In genomic region chr5:177363565-177363964, GRCh38 we compare ENCODE assay signal across 9 cellular contexts. TPM values are rescaled to one million over a fixed set of nuclear protein-coding genes. Genes with fewer than 3 reads are reported as not detected.
DNase-seq lines count a peak whose midpoint lies in the region; ATAC-seq and TF ChIP-seq lines count a peak whose summit lies in the region.
"Had no signal": no experiment of that assay in that cellular context is flagged by ENCODE, and none has a peak within 500 bp of the region (broad histone marks: within the 10 kb centered on the region; RNA-seq: fewer than 3 reads in every experiment).

No MANE protein-coding gene starts in this region.

- H3K4me1 ChIP-seq in Karpas-422 (ENCODE audit: low read length) (peaks cover 44% of the 10 kb centered on the region), neutrophil (ENCODE audit: control insufficient read depth in 1 of 2, insufficient read depth in 1 of 2, low read depth in 1 of 2, low read length in 1 of 2) (peaks cover 62 to 67% of the 10 kb centered on the region in 2 experiments), SJCRH30 (peaks cover 6% of the 10 kb centered on the region; the same call in 1 of the 2 replicates)
- peaks cover 61% of the 10 kb centered on the region for H3K4me1 ChIP-seq in effector memory CD4-positive, alpha-beta T cell (ENCODE audit: control insufficient read depth, insufficient read depth, low read length, poor library complexity, severe bottlenecking)

- peaks cover under 1% of the 10 kb centered on the region; the same call in 1 of the 2 replicates for H3K36me3 ChIP-seq in Karpas-422 (ENCODE audit: insufficient read depth, low read length)
- peaks cover 34% of the 10 kb centered on the region for H3K36me3 ChIP-seq in effector memory CD4-positive, alpha-beta T cell (ENCODE audit: control insufficient read depth, insufficient read depth, low read length)
- peaks cover 50% of the 10 kb centered on the region for H3K36me3 ChIP-seq in neutrophil
- no peaks in the 10 kb centered on the region for H3K36me3 ChIP-seq in SJCRH30

- no peaks in the 10 kb centered on the region for H4K20me1 ChIP-seq in Karpas-422 (ENCODE audit: insufficient read depth, low read depth, low read length)

- TF ChIP-seq CTCF in CD14-positive monocyte (IDR thresholded peaks at IDR 0.05) (no peak), neutrophil (IDR thresholded peaks at IDR 0.05) (no peak)

- peaks cover 72% of the 10 kb centered on the region for H3K4me1 Mint-ChIP-seq in CD14-positive monocyte

- peaks cover 38 to 60% of the 10 kb centered on the region in 2 donors for H3K36me3 Mint-ChIP-seq in CD14-positive monocyte

- no peaks in the 10 kb centered on the region for H3K27me3 ChIP-seq in Karpas-422 (ENCODE audit: low read length)
- no peaks in the 10 kb centered on the region for H3K27me3 ChIP-seq in effector memory CD4-positive, alpha-beta T cell (replicated peaks; ENCODE audit: control insufficient read depth, insufficient read depth, low read length, poor library complexity, severe bottlenecking)
- H3K27me3 ChIP-seq in neutrophil = no peaks in the 10 kb centered on the region
- peaks cover 12% of the 10 kb centered on the region for H3K27me3 ChIP-seq in SJCRH30

- intact Hi-C loops in CD14-positive monocyte (cut with micrococcal nuclease) = no loop called here

- H2AFZ ChIP-seq in Karpas-422 (ENCODE audit: low read length) = no peak overlapping the region

- DNase-seq in CD14-positive monocyte (ENCODE audit: low spot score) (no peak), Karpas-422 (no peak), NCI-H2029 treated with DMSO at 0.1 percent for 48 hours (lab: John Stamatoyannopoulos, UW) (no peak), SJCRH30 (no peak)
- DNase-seq in effector memory CD4-positive, alpha-beta T cell = no peak

- H3K9me2 ChIP-seq in Karpas-422 (replicated peaks; ENCODE audit: insufficient read depth, low read length) = no peaks in the 10 kb centered on the region

- ATAC-seq in GM21786 (IDR thresholded peaks at IDR 0.05; ENCODE audit: unreplicated experiment) (no peak), GM18868 (IDR thresholded peaks at IDR 0.05; ENCODE audit: unreplicated experiment) (no peak)

- H3K9me3 Mint-ChIP-seq in CD14-positive monocyte = peaks cover 0 to 2% (median 0%) of the 10 kb centered on the region in 7 donors
- H3K9me3 Mint-ChIP-seq: immature natural killer cell had no signal

- H3K79me2 ChIP-seq in Karpas-422 (ENCODE audit: low read length) = peaks cover 16% of the 10 kb centered on the region

- no peak overlapping the region for H3K27ac Mint-ChIP-seq in CD14-positive monocyte

- peak overlapping the region; percentile 54; the same call in 1 of the 2 replicates for H3K4me3 ChIP-seq in Karpas-422 (ENCODE audit: low read length)
- H3K4me3 ChIP-seq in effector memory CD4-positive, alpha-beta T cell (ENCODE audit: insufficient read depth, low read depth, low read length, poor library complexity, severe bottlenecking) = peak overlapping the region; percentile 47
- peak overlapping the region; percentile 62 to 82 for H3K4me3 ChIP-seq in neutrophil (ENCODE audit: low read depth in 1 of 2, low read length in 1 of 2)
- H3K4me3 ChIP-seq in SJCRH30 = no peak overlapping the region

- no peak overlapping the region for H3K9ac ChIP-seq in Karpas-422 (ENCODE audit: low read length)

- H3K27ac ChIP-seq in Karpas-422 (ENCODE audit: low read length) (no peak overlapping the region), neutrophil (peak overlapping the region; percentile 93), SJCRH30 (no peak overlapping the region)
- peak overlapping the region; percentile 88 for H3K27ac ChIP-seq in effector memory CD4-positive, alpha-beta T cell (ENCODE audit: insufficient read depth, low read length, poor library complexity, severe bottlenecking)

- H3K27me3 Mint-ChIP-seq in CD14-positive monocyte (ENCODE audit: low read depth in 3 of 3) = peaks cover 0 to 3% (median 2%) of the 10 kb centered on the region in 3 donors

- H3K9me3 ChIP-seq in Karpas-422 (ENCODE audit: low read length) (no peaks in the 10 kb centered on the region), neutrophil (no peaks in the 10 kb centered on the region), SJCRH30 (replicated peaks) (no peaks in the 10 kb centered on the region)
- no peaks in the 10 kb centered on the region for H3K9me3 ChIP-seq in effector memory CD4-positive, alpha-beta T cell (ENCODE audit: control insufficient read depth, low read length)

- peak overlapping the region; percentile 76 to 87 for H3K4me3 Mint-ChIP-seq in CD14-positive monocyte

- peak overlapping the region; percentile 75 for H3K4me2 ChIP-seq in Karpas-422 (ENCODE audit: low read depth, low read length, poor library complexity, severe bottlenecking)

RNA-seq across cellular contexts. Expression of gene RGS14, which starts 5.8 kb away (rescaled TPM):
- polyA plus RNA-seq in CD14-positive monocyte = 10 to 100 TPM; 35.4 to 43.5 TPM
- total RNA-seq in Karpas-422 (2014; rRNA removed; shearing (Covaris generic); ENCODE audit: low replicate concordance) = 22.6 and 70.8 TPM in 2 replicates
- 4.0 and 4.8 TPM in 2 replicates for total RNA-seq in SJCRH30 (2014; rRNA removed; shearing (Covaris generic))

RNA-seq across cellular contexts. Expression of gene LMAN2, which starts 12.1 kb away (rescaled TPM):
- 100 to 1,000 TPM; 259 to 275 TPM for polyA plus RNA-seq in CD14-positive monocyte
- 116 and 256 TPM in 2 replicates for total RNA-seq in Karpas-422 (2014; rRNA removed; shearing (Covaris generic); ENCODE audit: low replicate concordance)
- total RNA-seq in SJCRH30 (2014; rRNA removed; shearing (Covaris generic)) = 144 and 156 TPM in 2 replicates

RNA-seq across cellular contexts. Expression of gene SLC34A1, which starts 20.7 kb away (rescaled TPM):
- not detected for polyA plus RNA-seq in CD14-positive monocyte
- not detected in 2 replicates for total RNA-seq in Karpas-422 (2014; rRNA removed; shearing (Covaris generic); ENCODE audit: low replicate concordance)
- not detected in 2 replicates for total RNA-seq in SJCRH30 (2014; rRNA removed; shearing (Covaris generic))

RNA-seq across cellular contexts. Expression of gene PFN3, which starts 36.9 kb away (rescaled TPM):
- not detected for polyA plus RNA-seq in CD14-positive monocyte
- total RNA-seq in Karpas-422 (2014; rRNA removed; shearing (Covaris generic); ENCODE audit: low replicate concordance) = not detected in 2 replicates
- not detected in 2 replicates for total RNA-seq in SJCRH30 (2014; rRNA removed; shearing (Covaris generic))
- polyA plus RNA-seq: immature natural killer cell had no signal

RNA-seq across cellular contexts. Expression of gene F12, which starts 45.8 kb away (rescaled TPM):
- polyA plus RNA-seq in CD14-positive monocyte = 1 to 10 TPM; 1.4 to 1.5 TPM
- total RNA-seq in Karpas-422 (2014; rRNA removed; shearing (Covaris generic); ENCODE audit: low replicate concordance) = 6.0 and 6.5 TPM in 2 replicates
- 5.9 and 6.5 TPM in 2 replicates for total RNA-seq in SJCRH30 (2014; rRNA removed; shearing (Covaris generic))

Comparison
In these comparisons a context has a peak if more than half of its experiments do, and no peak if none do; other contexts are left out.
1. H3K27ac ChIP-seq: peak in effector memory CD4-positive, alpha-beta T cell (single experiment) and neutrophil (single experiment); none in Karpas-422 (single experiment) and SJCRH30 (single experiment).